In genomic region chr11:96155627-96156378, GRCh38 we compare ENCODE assay signal across 1 cellular context.
TF ChIP-seq lines count a peak whose summit lies in the region.

No MANE protein-coding gene starts in this region.

TF ChIP-seq in SK-N-SH, 30 proteins besides CTCF, POLR2A, EP300 and RAD21 (continued from another document):
- TF ChIP-seq YY1 (IDR thresholded peaks at IDR 0.05; ENCODE audit: low read depth) = peak; percentile 38; the same call in 1 of the 2 replicates
- no peak for TF ChIP-seq USF2 (IDR thresholded peaks at IDR 0.05; ENCODE audit: borderline replicate concordance, low read depth, low read length)
- no peak for TF ChIP-seq GABPA (IDR thresholded peaks at IDR 0.05; ENCODE audit: low read depth)
- no peak for TF ChIP-seq GATA2 (CRISPR knock-in tag; IDR thresholded peaks at IDR 0.05)
- TF ChIP-seq RCOR1 (IDR thresholded peaks at IDR 0.05; ENCODE audit: low read length) = no peak
- no peak for TF ChIP-seq RFX5 (IDR thresholded peaks at IDR 0.05; ENCODE audit: low read length)
- peak; percentile 71 for TF ChIP-seq POLR2AphosphoS5 (IDR thresholded peaks at IDR 0.05; ENCODE audit: low read depth, low read length)
- no peak; the same call in 1 of the 2 replicates for TF ChIP-seq ELF1 (IDR thresholded peaks at IDR 0.05)
- TF ChIP-seq NFIC (IDR thresholded peaks at IDR 0.05; ENCODE audit: borderline replicate concordance) = peak; percentile 97
- TF ChIP-seq TEAD4 (IDR thresholded peaks at IDR 0.05; ENCODE audit: borderline replicate concordance, insufficient read depth) = peak; percentile 77
- no peak for TF ChIP-seq MXI1 (IDR thresholded peaks at IDR 0.05; ENCODE audit: low read depth, low read length)
- peak; percentile 75; the same call in 1 of the 2 replicates for TF ChIP-seq ZBTB33 (IDR thresholded peaks at IDR 0.05; ENCODE audit: borderline replicate concordance, low read depth)
- TF ChIP-seq JUND (IDR thresholded peaks at IDR 0.05) = peak; percentile 69
- no peak for TF ChIP-seq FOXJ3 (CRISPR knock-in tag; IDR thresholded peaks at IDR 0.05)
- peak; percentile 57; the same call in 1 of the 2 replicates for TF ChIP-seq USF1 (IDR thresholded peaks at IDR 0.05; ENCODE audit: borderline replicate concordance, low read depth)
- TF ChIP-seq CHD2 (IDR thresholded peaks at IDR 0.05; ENCODE audit: low read length, partially characterized antibody) = no peak
- peak; percentile 12; the same call in 1 of the 2 replicates for TF ChIP-seq SMC3 (IDR thresholded peaks at IDR 0.05; ENCODE audit: low read depth, low read length)
- TF ChIP-seq SIN3A (IDR thresholded peaks at IDR 0.05; ENCODE audit: borderline replicate concordance, low read depth, low read length) = 0 out of 2 replicates have a peak, but pooled peaks have one; percentile 21
- TF ChIP-seq MEF2A (IDR thresholded peaks at IDR 0.05; ENCODE audit: borderline replicate concordance, low read depth) = no peak
- TF ChIP-seq MAX (IDR thresholded peaks at IDR 0.05; ENCODE audit: low read depth) = peak; percentile 91
- peak; percentile 77 for TF ChIP-seq PBX3 (IDR thresholded peaks at IDR 0.05)
- TF ChIP-seq NRF1 (IDR thresholded peaks at IDR 0.05; ENCODE audit: low read depth, low read length) = no peak
- peak; percentile 62; the same call in 1 of the 2 replicates for TF ChIP-seq FOXM1 (IDR thresholded peaks at IDR 0.05; ENCODE audit: low read depth)
TF ChIP-seq in SK-N-SH: peak in this region for 16.
